2 cellular contexts compared by ENCODE assay signal in genomic region chr2:24075915-24076848, GRCh38.
TF ChIP-seq lines count a peak whose summit lies in the region.

A gene with protein sequence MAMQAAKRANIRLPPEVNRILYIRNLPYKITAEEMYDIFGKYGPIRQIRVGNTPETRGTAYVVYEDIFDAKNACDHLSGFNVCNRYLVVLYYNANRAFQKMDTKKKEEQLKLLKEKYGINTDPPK (minus strand): TSS chr2:24076326. CDS start chr2:24076229, 97 bp downstream.

TF ChIP-seq in IMR-90, 13 proteins besides CTCF, POLR2A, EP300 and RAD21 (continued from another document):
- TF ChIP-seq BHLHE40 (IDR thresholded peaks at IDR 0.05; ENCODE audit: low read depth, low read length), result no peak
- peak; percentile 77; the same call in 1 of the 2 replicates for TF ChIP-seq ELK1 (IDR thresholded peaks at IDR 0.05; ENCODE audit: borderline replicate concordance, low read depth, low read length)
- TF ChIP-seq FOS (IDR thresholded peaks at IDR 0.05; ENCODE audit: low read depth, low read length), result 0 out of 2 replicates have a peak, but pooled peaks have one; percentile 25
- 0 out of 2 replicates have a peak, but pooled peaks have one; percentile 5 for TF ChIP-seq CEBPB (IDR thresholded peaks at IDR 0.05; ENCODE audit: low read depth, low read length)
- TF ChIP-seq SMC3 (IDR thresholded peaks at IDR 0.05; ENCODE audit: low read depth, low read length), result peak; percentile 10; the same call in 1 of the 2 replicates
- TF ChIP-seq CHD1 (IDR thresholded peaks at IDR 0.05; ENCODE audit: low read depth, low read length), result no peak

TF ChIP-seq in endothelial cell of umbilical vein, 7 proteins besides CTCF, POLR2A, EP300 and RAD21 (continued from another document):
- TF ChIP-seq EZH2 (IDR thresholded peaks at IDR 0.05; ENCODE audit: borderline replicate concordance, low read depth, low read length, severe bottlenecking), result no peak
- peak; percentile 69 for TF ChIP-seq POLR2AphosphoS5 (IDR thresholded peaks at IDR 0.05; ENCODE audit: insufficient read depth, low read depth, low read length)
- peak; percentile 12 for TF ChIP-seq FOS (IDR thresholded peaks at IDR 0.05; ENCODE audit: borderline replicate concordance, insufficient read depth, low read length)
- TF ChIP-seq, protein P1, sequence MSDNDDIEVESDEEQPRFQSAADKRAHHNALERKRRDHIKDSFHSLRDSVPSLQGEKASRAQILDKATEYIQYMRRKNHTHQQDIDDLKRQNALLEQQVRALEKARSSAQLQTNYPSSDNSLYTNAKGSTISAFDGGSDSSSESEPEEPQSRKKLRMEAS (IDR thresholded peaks at IDR 0.05; ENCODE audit: insufficient read depth, insufficient read length), result no peak
- no peak for TF ChIP-seq JUN (IDR thresholded peaks at IDR 0.05; ENCODE audit: borderline replicate concordance, insufficient read depth, insufficient read length, low read depth)
